Comparison of ENCODE assay signal across 11 cellular contexts in the genomic region with DNA sequence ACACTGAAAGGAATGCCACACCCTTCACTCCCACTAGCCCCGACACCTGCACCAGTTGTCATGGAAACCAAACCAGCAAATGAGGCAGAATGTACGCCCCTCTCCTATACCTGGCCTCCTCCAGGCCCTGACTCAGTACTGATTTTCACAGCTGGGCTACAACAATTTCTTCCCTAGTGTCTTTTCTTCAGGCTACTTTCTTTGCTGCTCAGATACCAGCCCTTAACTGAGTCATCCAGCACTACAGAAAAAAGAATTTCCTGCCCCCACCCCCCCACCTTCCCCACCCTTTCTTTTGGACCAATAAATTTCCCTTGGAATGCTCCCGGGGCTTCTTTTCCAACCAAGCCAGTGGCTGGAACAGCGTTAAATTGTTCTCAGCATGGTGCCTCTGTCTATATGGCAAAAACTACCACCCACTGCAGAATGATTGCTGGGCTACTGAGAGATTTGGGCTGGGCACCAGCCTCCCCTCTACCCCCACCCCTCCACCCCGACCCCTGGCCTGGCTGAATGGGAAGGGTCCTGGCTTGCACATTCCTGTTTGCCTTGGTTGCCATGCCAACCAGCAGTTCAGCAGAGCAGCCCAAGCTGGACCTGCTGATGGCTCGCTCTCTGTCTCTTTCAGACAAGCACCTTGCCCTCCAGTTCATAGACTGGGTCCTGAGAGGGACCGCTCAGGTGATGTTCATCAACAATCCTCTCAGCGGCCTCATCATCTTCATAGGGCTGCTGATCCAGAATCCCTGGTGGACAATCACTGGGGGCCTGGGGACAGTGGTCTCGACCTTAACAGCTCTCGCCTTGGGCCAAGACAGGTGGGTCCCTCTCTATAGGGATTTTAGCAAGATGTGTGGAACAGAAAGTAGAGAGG. TPM values are rescaled to one million over a fixed set of nuclear protein-coding genes. Genes with fewer than 3 reads are reported as not detected.
DNase-seq lines count a peak whose midpoint lies in the region; ATAC-seq and TF ChIP-seq lines count a peak whose summit lies in the region.
"Had no signal": no experiment of that assay in that cellular context is flagged by ENCODE, and none has a peak within 500 bp of the region (broad histone marks: within the 10 kb centered on the region; RNA-seq: fewer than 3 reads in every experiment).

No MANE protein-coding gene starts in this region.

- H3K27me3 Mint-ChIP-seq in CD8-positive, alpha-beta memory T cell = peaks cover 7 to 32% of the 10 kb centered on the region in 2 donors
- H3K27me3 Mint-ChIP-seq: activated naive CD8-positive, alpha-beta T cell treated with anti-CD3 and anti-CD28 coated beads, Interleukin-2, amount 50 U/mL, for 24 hours had no signal

- H3K27me3 ChIP-seq in PC-3 (ENCODE audit: low read length) = no peaks in the 10 kb centered on the region
- H3K27me3 ChIP-seq in parathyroid adenoma (ENCODE audit: control insufficient read depth, insufficient read depth, low read length) = no peaks in the 10 kb centered on the region
- H3K27me3 ChIP-seq in CD8-positive, alpha-beta memory T cell (ENCODE audit: insufficient read depth, low read length, poor library complexity, severe bottlenecking) = no peaks in the 10 kb centered on the region
- H3K27me3 ChIP-seq: heart left ventricle had no signal

- H3K79me2 ChIP-seq in PC-3 (ENCODE audit: low read length) (no peaks in the 10 kb centered on the region), parathyroid adenoma (no peaks in the 10 kb centered on the region)

- no peaks in the 10 kb centered on the region for H3K36me3 Mint-ChIP-seq in CD8-positive, alpha-beta memory T cell

- H3K4me3 Mint-ChIP-seq in CD8-positive, alpha-beta memory T cell = no peak overlapping the region
- H3K4me3 Mint-ChIP-seq: activated naive CD8-positive, alpha-beta T cell treated with anti-CD3 and anti-CD28 coated beads, Interleukin-2, amount 50 U/mL, for 24 hours had no signal

- H3K9me3 ChIP-seq in PC-3 (ENCODE audit: low read length) (no peaks in the 10 kb centered on the region), parathyroid adenoma (ENCODE audit: control insufficient read depth, low read length) (no peaks in the 10 kb centered on the region), mucosa of descending colon (no peaks in the 10 kb centered on the region)
- no peaks in the 10 kb centered on the region for H3K9me3 ChIP-seq in CD8-positive, alpha-beta memory T cell (ENCODE audit: low read length)
- H3K9me3 ChIP-seq: heart left ventricle had no signal

- H2AFZ ChIP-seq in PC-3 (ENCODE audit: low read length) = no peak overlapping the region
- peak overlapping the region; percentile 10 for H2AFZ ChIP-seq in parathyroid adenoma

- H3K27ac ChIP-seq in PC-3 (ENCODE audit: low read length) = 0 out of 2 replicates have a peak overlapping the region, but pooled peaks have one; percentile 7
- no peak overlapping the region for H3K27ac ChIP-seq in parathyroid adenoma
- H3K27ac ChIP-seq in CD8-positive, alpha-beta memory T cell (ENCODE audit: low read depth, low read length) = no peak overlapping the region

- POLR2A ChIA-PET in PC-3 (lab: Charles Lee; ENCODE audit: unreplicated experiment) = no interaction called here
- POLR2A ChIA-PET in CD8-positive, alpha-beta memory T cell (lab: Charles Lee) = no interaction called here

- no peaks in the 10 kb centered on the region for H3K9me2 ChIP-seq in PC-3 (replicated peaks; ENCODE audit: low read length)

- peak overlapping the region in 1 of 8 donors; percentile 25 for H3K27ac Mint-ChIP-seq in CD8-positive, alpha-beta memory T cell
- H3K27ac Mint-ChIP-seq: activated naive CD8-positive, alpha-beta T cell treated with anti-CD3 and anti-CD28 coated beads, Interleukin-2, amount 50 U/mL, for 24 hours had no signal

- CTCF ChIA-PET in PC-3 (lab: Charles Lee) = no interaction called here
- CTCF ChIA-PET in CD8-positive, alpha-beta memory T cell (lab: Charles Lee) = no interaction called here

- no peak for TF ChIP-seq CTCF in PC-3 (conservative IDR thresholded peaks at IDR 0.05; ENCODE audit: low read depth, low read length)
- no peak for TF ChIP-seq CTCF in fibroblast of mammary gland (conservative IDR thresholded peaks at IDR 0.05; ENCODE audit: control insufficient read depth, insufficient read depth, low read depth, low read length)
- no peak for TF ChIP-seq CTCF in parathyroid adenoma (IDR thresholded peaks at IDR 0.05)
- no peak for TF ChIP-seq CTCF in mucosa of descending colon (IDR thresholded peaks at IDR 0.05)
- no peak for TF ChIP-seq CTCF in GM13976 (IDR thresholded peaks at IDR 0.05; ENCODE audit: borderline replicate concordance, control extremely low read depth, extremely low read depth, insufficient read depth, missing control alignments)

- H3K4me1 ChIP-seq in PC-3 (ENCODE audit: insufficient read depth, low read length) (peaks cover 12% of the 10 kb centered on the region; the same call in 1 of the 2 replicates), parathyroid adenoma (no peaks in the 10 kb centered on the region), mucosa of descending colon (ENCODE audit: low read depth) (no peaks in the 10 kb centered on the region)
- H3K4me1 ChIP-seq in CD8-positive, alpha-beta memory T cell (ENCODE audit: insufficient read depth, low read length) = no peaks in the 10 kb centered on the region

- ATAC-seq in PC-3 (peak; percentile 86), mucosa of descending colon (no peak), GM18868 (IDR thresholded peaks at IDR 0.05; ENCODE audit: unreplicated experiment) (no peak)
- ATAC-seq: activated naive CD8-positive, alpha-beta T cell treated with anti-CD3 and anti-CD28 coated beads, Interleukin-2, amount 50 U/mL, for 24 hours; Panc1 had no signal

- no peaks in the 10 kb centered on the region for H3K9me3 Mint-ChIP-seq in CD8-positive, alpha-beta memory T cell
- H3K9me3 Mint-ChIP-seq: activated naive CD8-positive, alpha-beta T cell treated with anti-CD3 and anti-CD28 coated beads, Interleukin-2, amount 50 U/mL, for 24 hours had no signal

- H3K4me2 ChIP-seq in PC-3 (ENCODE audit: low read length) = peak overlapping the region; percentile 53
- no peak overlapping the region for H3K4me2 ChIP-seq in parathyroid adenoma (ENCODE audit: low read length)

- peaks cover 0 to 4% (median 0%) of the 10 kb centered on the region in 3 donors for H3K4me1 Mint-ChIP-seq in CD8-positive, alpha-beta memory T cell

- H4K20me1 ChIP-seq in PC-3 (ENCODE audit: low read length) = no peaks in the 10 kb centered on the region

- in situ Hi-C loops in GM13976 (cut with MboI; ENCODE audit: low sequenced_read_pairs, unreplicated experiment) = no loop called here

- DNase-seq in GM04504 (ENCODE audit: low read depth) (peak; percentile 52), PC-3 (peak; percentile 62), fibroblast of mammary gland (ENCODE audit: low read depth) (peak; percentile 31), mucosa of descending colon (no peak), GM13976 (ENCODE audit: low spot score) (no peak)
- no peak for DNase-seq in CD8-positive, alpha-beta memory T cell
- DNase-seq: activated naive CD8-positive, alpha-beta T cell treated with anti-CD3 and anti-CD28 coated beads, Interleukin-2, amount 50 U/mL, for 24 hours; heart left ventricle had no signal

- H3K4me3 ChIP-seq in PC-3 (ENCODE audit: low read length) = no peak overlapping the region
- H3K4me3 ChIP-seq in fibroblast of mammary gland (ENCODE audit: control insufficient read depth, low read depth, low read length) = no peak overlapping the region
- H3K4me3 ChIP-seq in parathyroid adenoma (ENCODE audit: low read depth, low read length) = no peak overlapping the region
- no peak overlapping the region for H3K4me3 ChIP-seq in mucosa of descending colon
- H3K4me3 ChIP-seq in CD8-positive, alpha-beta memory T cell (ENCODE audit: low read length) = no peak overlapping the region
- H3K4me3 ChIP-seq: heart left ventricle had no signal

- H3F3A ChIP-seq in PC-3 (ENCODE audit: low read length, unreplicated experiment) = no peaks in the 10 kb centered on the region

- intact Hi-C loops in PC-3 (cut with micrococcal nuclease) (loop anchor here (2.0 kb wide), 1 partner anchor 38 kb away; no protein-coding TSS in a partner anchor), mucosa of descending colon (cut with DNase I, micrococcal nuclease) (no loop called here)

- H3K36me3 ChIP-seq in PC-3 (ENCODE audit: low read depth, low read length) (no peaks in the 10 kb centered on the region), parathyroid adenoma (ENCODE audit: control insufficient read depth, insufficient read depth, low read length) (no peaks in the 10 kb centered on the region), mucosa of descending colon (ENCODE audit: low read depth) (no peaks in the 10 kb centered on the region)
- H3K36me3 ChIP-seq in CD8-positive, alpha-beta memory T cell (ENCODE audit: insufficient read depth, low read length) = no peaks in the 10 kb centered on the region
- H3K36me3 ChIP-seq: heart left ventricle had no signal

- no peak overlapping the region for H3K9ac ChIP-seq in PC-3 (ENCODE audit: low read length)
- no peak overlapping the region for H3K9ac ChIP-seq in parathyroid adenoma

- no TSS peak for BruUV-seq in PC-3 (replicated peaks; lab: Mats Ljungman, UMichigan)

RNA-seq across cellular contexts. Expression of gene SLC14A2, which starts 11.3 kb away (rescaled TPM):
- total RNA-seq in PC-3 (2014; rRNA removed) (not detected in 2 replicates), mucosa of descending colon (under 1 TPM in 1 of 3 donors, not detected in 2; 0.17 TPM)
- under 1 TPM; 0.11 to 0.13 TPM for total RNA-seq in CD8-positive, alpha-beta memory T cell
- 0.16 TPM for polyA plus RNA-seq in CD8-positive, alpha-beta memory T cell

Comparison
In these comparisons a context has a peak if more than half of its experiments do, and no peak if none do; other contexts are left out.
1. DNase-seq: peak in GM04504 (single experiment), PC-3 (single experiment) and fibroblast of mammary gland (single experiment); none in mucosa of descending colon (0 of 3), CD8-positive, alpha-beta memory T cell (0 of 5) and GM13976 (single experiment).